ENCODE assay signal across 1 cellular context in genomic region chr14:102589761-102590290, GRCh38.
TF ChIP-seq lines count a peak whose summit lies in the region.

No MANE protein-coding gene starts in this region.

TF ChIP-seq in IMR-90, 13 proteins besides CTCF, POLR2A, EP300 and RAD21:
- no peak for TF ChIP-seq RCOR1 (IDR thresholded peaks at IDR 0.05; ENCODE audit: insufficient replicate concordance, low read length)
- no peak for TF ChIP-seq NFE2L2 (IDR thresholded peaks at IDR 0.05; ENCODE audit: low read depth, low read length)
